18 cellular contexts compared by ENCODE assay signal in the genomic region with DNA sequence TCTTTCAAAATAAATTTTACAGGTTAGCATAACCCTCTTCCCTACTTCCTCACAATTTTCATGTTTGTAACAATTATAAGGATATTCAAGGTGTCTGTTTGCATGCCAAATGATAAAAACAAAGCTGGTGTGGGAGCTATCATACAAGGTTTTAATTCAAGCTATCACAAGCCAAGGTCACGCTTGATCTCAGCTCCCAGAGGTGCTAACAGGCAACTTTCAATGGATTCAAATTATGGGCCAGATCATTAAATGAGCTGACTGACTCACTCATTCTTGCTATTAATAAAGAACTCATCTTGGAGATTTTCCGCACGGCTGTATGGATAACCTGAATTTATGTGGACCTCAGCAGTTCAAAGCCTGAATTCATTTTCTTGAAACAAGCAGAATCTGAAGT.
"Had no signal": no experiment of that assay in that cellular context is flagged by ENCODE, and none has a peak within 500 bp of the region (broad histone marks: within the 10 kb centered on the region; RNA-seq: fewer than 3 reads in every experiment).

No MANE protein-coding gene starts in this region.

- DNase-seq: IMR-90, Karpas-422, KG1, MG63, NCI-H1092, NCI-H1105 treated with DMSO at 0.1 percent for 48 hours, NCI-H1417 treated with DMSO at 0.1 percent for 48 hours, NCI-H146, NCI-H1694 treated with DMSO at 0.1 percent for 48 hours, NCI-H1930, NCI-H2171, NCI-H226, NCI-H446, NCI-H510A, NCI-H524 treated with DMSO at 0.1 percent for 48 hours, NCI-H82, SIG-M5 had no signal

- ATAC-seq: HepG2 had no signal

- FAIRE-seq: HepG2 had no signal
